ENCODE assay signal across 11 cellular contexts in the genomic region with DNA sequence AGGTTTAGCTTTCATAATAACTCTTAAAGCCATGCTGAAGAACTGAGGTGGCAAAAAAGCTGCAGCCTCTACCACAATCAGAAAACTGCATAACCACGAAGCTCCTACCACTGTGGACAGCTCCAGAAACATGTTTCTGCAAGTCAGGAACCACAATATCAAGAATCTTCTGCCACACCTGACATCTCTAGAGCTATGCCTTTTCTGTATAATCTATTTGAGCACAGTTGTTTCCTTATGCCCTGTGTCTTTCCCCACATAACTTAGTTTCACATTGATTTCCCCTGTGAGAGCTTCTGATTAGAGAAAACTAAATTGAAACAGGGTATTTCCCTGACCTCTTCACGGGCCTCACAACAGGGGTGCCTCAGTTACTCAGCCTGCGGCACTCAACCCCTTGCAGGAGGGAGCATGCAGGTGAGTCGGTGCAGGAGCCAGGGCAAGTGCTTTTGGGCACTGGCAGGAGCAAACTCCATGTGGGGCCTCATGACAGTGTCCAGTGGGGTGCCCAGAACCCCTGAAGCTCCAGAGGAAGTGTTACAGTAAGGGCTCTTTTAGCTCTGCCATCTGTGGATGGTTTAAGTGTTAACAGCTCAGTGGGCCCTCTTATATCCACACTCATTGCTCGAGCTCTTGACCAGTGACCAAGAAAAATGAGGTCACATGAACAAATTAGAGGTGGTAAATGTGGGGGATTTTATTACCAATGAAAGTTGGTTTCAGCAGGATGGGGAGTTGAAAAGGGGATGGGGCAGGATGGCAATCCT.
DNase-seq lines count a peak whose midpoint lies in the region; ATAC-seq and TF ChIP-seq lines count a peak whose summit lies in the region.
"Had no signal": no experiment of that assay in that cellular context is flagged by ENCODE, and none has a peak within 500 bp of the region (broad histone marks: within the 10 kb centered on the region; RNA-seq: fewer than 3 reads in every experiment).

No MANE protein-coding gene starts in this region.

- H3K9me3 ChIP-seq in thyroid gland = no peaks in the 10 kb centered on the region
- H3K9me3 ChIP-seq: SJSA1 had no signal

- ATAC-seq in GM18858 (IDR thresholded peaks at IDR 0.05; ENCODE audit: unreplicated experiment) (peak; percentile 86), GM21390 (IDR thresholded peaks at IDR 0.05; ENCODE audit: unreplicated experiment) (peak; percentile 79), HG03064 (IDR thresholded peaks at IDR 0.05; ENCODE audit: low read depth, unreplicated experiment) (peak; percentile 84)

- H3K4me1 ChIP-seq in thyroid gland = no peaks in the 10 kb centered on the region
- H3K4me1 ChIP-seq: SJSA1 had no signal

- 79% methylated on average over 5 of the region's 5 CpGs for WGBS in thyroid gland, 2 donors

- no peak overlapping the region for H3K27ac ChIP-seq in thyroid gland
- H3K27ac ChIP-seq: SJSA1 had no signal

- H3K4me3 ChIP-seq in thyroid gland (replicated peaks in 1 of 3) = no peak overlapping the region
- H3K4me3 ChIP-seq: SJSA1 had no signal

- no peaks in the 10 kb centered on the region for H3K36me3 ChIP-seq in thyroid gland
- H3K36me3 ChIP-seq: SJSA1 had no signal

- no peak for TF ChIP-seq POLR2A in thyroid gland (IDR thresholded peaks at IDR 0.05)

- DNase-seq in amniotic epithelial cell (ENCODE audit: low read depth) (peak; percentile 15), thyroid gland (no peak), iPS-NIHi11 (ENCODE audit: low spot score) (no peak), foreskin melanocyte (no peak), NCI-H1105 (lab: John Stamatoyannopoulos, UW) (no peak)
- DNase-seq: activated naive CD4-positive, alpha-beta T cell treated with Interleukin-2 at 50 U/mL for 16 hours; dermis blood vessel endothelial cell had no signal

- TF ChIP-seq CTCF in thyroid gland (IDR thresholded peaks at IDR 0.05) = no peak

- intact Hi-C loops in thyroid gland (cut with DNase I) = no loop called here

- H3K27me3 ChIP-seq in thyroid gland = no peaks in the 10 kb centered on the region
- H3K27me3 ChIP-seq: SJSA1 had no signal
